ENCODE assay signal across 3 cellular contexts in the genomic region with DNA sequence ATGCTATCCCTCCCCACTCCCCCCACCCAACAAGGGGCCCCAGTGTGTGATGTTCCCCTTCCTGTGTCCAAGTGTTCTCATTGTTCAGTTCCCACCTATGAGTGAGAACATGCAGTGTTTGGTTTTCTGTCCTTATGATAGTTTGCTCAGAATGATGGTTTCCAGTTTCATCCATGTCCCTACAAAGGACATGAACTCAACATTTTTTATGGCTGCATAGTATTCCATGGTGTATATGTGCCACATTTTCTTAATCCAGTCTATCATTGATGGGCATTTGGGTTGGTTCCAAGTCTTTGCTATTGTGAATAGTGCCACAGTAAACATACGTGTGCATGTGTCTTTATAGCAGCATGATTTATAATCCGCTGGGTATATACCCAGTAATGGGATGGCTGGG. TPM values are rescaled to one million over a fixed set of nuclear protein-coding genes. Genes with fewer than 3 reads are reported as not detected.
"Had no signal": no experiment of that assay in that cellular context is flagged by ENCODE, and none has a peak within 500 bp of the region (broad histone marks: within the 10 kb centered on the region; RNA-seq: fewer than 3 reads in every experiment).

No MANE protein-coding gene starts in this region.

RNA-seq across cellular contexts. Expression of a gene that starts 13.1 kb away (rescaled TPM):
- total RNA-seq: PC-3, Right ventricle myocardium superior had no signal

RNA-seq across cellular contexts. Expression of a gene that starts 49.8 kb away (rescaled TPM):
- total RNA-seq: PC-3, Peyer's patch, Right ventricle myocardium superior had no signal
